8 cellular contexts compared by ENCODE assay signal in genomic region chr20:35616465-35617396, GRCh38. TPM values are rescaled to one million over a fixed set of nuclear protein-coding genes. Genes with fewer than 3 reads are reported as not detected.
DNase-seq lines count a peak whose midpoint lies in the region; ATAC-seq, FAIRE-seq and TF ChIP-seq lines count a peak whose summit lies in the region.

No MANE protein-coding gene starts in this region.

- intact Hi-C loops in left colon (cut with DNase I, micrococcal nuclease): no loop called here

- peak; percentile 75 for FAIRE-seq in TTC549 (lab: Jason Lieb, UNC)

- no peaks in the 10 kb centered on the region; the same call in 1 of the 2 replicates for H3K36me3 ChIP-seq in BE2C

- no peak for TF ChIP-seq CTCF in BE2C (IDR thresholded peaks at IDR 0.05; ENCODE audit: low read depth, low read length)

- peaks cover 9% of the 10 kb centered on the region for H3K4me1 ChIP-seq in BE2C

- no peaks in the 10 kb centered on the region for H3K27me3 ChIP-seq in BE2C

- peak overlapping the region; percentile 80 for H3K4me3 ChIP-seq in BE2C (ENCODE audit: low read depth, low read length)

- DNase-seq in BE2C: peak; percentile 93
- DNase-seq in GM19238 (ENCODE audit: insufficient read length, low spot score): peak; percentile 41
- peak; percentile 97 for DNase-seq in NCI-H1436 treated with DMSO at 0.1 percent for 48 hours (lab: John Stamatoyannopoulos, UW)
- peak; percentile 57 for DNase-seq in dedifferentiated amniotic fluid mesenchymal stem cell (ENCODE audit: extremely low spot score)
- DNase-seq in left colon: peak; percentile 93 to 94
- peak; percentile 78 for DNase-seq in stimulated activated CD4-positive, alpha-beta T cell treated with anti-CD3 and anti-CD28 coated beads, Interleukin-15, amount 100 ng/mL, for 24 hours

- ATAC-seq in left colon (peak; percentile 62), HG02870 (IDR thresholded peaks at IDR 0.05; ENCODE audit: unreplicated experiment) (no peak)

- no peaks in the 10 kb centered on the region for H3K9me3 ChIP-seq in BE2C

RNA-seq across cellular contexts. Expression of gene SPAG4, which starts 1.1 kb away (rescaled TPM):
- polyA plus RNA-seq in BE2C (2012; ENCODE audit: insufficient read depth, insufficient read length, low read depth): 4.7 TPM
- 1 to 10 TPM; 3.2 to 5.8 TPM for total RNA-seq in left colon

RNA-seq across cellular contexts. Expression of gene CPNE1, which starts 48.0 kb away (rescaled TPM):
- polyA plus RNA-seq in BE2C (2012; ENCODE audit: insufficient read depth, insufficient read length, low read depth): 549 TPM
- 100 to 1,000 TPM; 108 to 126 TPM for total RNA-seq in left colon

RNA-seq across cellular contexts. Expression of gene RBM12, which starts 48.0 kb away (rescaled TPM):
- 41.7 TPM for polyA plus RNA-seq in BE2C (2012; ENCODE audit: insufficient read depth, insufficient read length, low read depth)
- total RNA-seq in left colon: 10 to 100 TPM; 63.5 to 73.0 TPM

Comparison
In these comparisons a context has a peak if more than half of its experiments do, and no peak if none do; other contexts are left out.
1. DNase-seq: peak in every context shown above with its lines; median percentile 97 in NCI-H1436 treated with DMSO at 0.1 percent for 48 hours; 94 in left colon; 93 in BE2C; 78 in stimulated activated CD4-positive, alpha-beta T cell treated with anti-CD3 and anti-CD28 coated beads, Interleukin-15, amount 100 ng/mL, for 24 hours; 57 in dedifferentiated amniotic fluid mesenchymal stem cell; 41 in GM19238.